25 cellular contexts compared by ENCODE assay signal in the genomic region with DNA sequence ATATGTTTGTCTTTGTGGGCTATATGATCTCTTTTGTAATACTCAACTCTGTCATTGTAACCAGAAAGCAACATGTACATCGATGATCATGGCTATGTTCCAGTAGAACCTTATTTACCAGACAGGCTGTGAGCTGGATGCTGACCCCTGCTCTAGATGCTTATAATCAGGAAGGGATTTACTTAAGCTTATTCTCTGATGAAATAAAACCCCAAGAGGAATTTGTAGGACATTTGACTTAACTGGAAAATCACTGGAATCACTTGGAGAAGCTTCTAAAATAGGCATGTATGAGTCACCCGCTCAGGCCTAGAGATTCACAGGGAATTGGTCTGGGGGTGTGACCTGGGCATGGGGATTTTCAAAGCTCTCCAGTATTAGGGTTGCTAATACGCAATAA.
DNase-seq lines count a peak whose midpoint lies in the region; ATAC-seq, FAIRE-seq and TF ChIP-seq lines count a peak whose summit lies in the region.
"Had no signal": no experiment of that assay in that cellular context is flagged by ENCODE, and none has a peak within 500 bp of the region (broad histone marks: within the 10 kb centered on the region; RNA-seq: fewer than 3 reads in every experiment).

No MANE protein-coding gene starts in this region.

- WGBS in prostate gland = 78% methylated on average over 3 of the region's 3 CpGs

- no peaks in the 10 kb centered on the region for H3K9me1 ChIP-seq in keratinocyte (ENCODE audit: control insufficient read depth, extremely low read depth, insufficient read depth, low read length)

- H3K36me3 ChIP-seq in keratinocyte (ENCODE audit: control insufficient read depth in 2 of 2, extremely low read depth in 1 of 2, insufficient read depth in 2 of 2, low read length in 2 of 2) (no peaks in the 10 kb centered on the region), prostate gland (no peaks in the 10 kb centered on the region)
- H3K36me3 ChIP-seq: right lobe of liver had no signal

- H3K4me3 ChIP-seq in keratinocyte (ENCODE audit: control insufficient read depth in 2 of 3, extremely low read depth in 1 of 3, insufficient read depth in 2 of 3, low read depth in 1 of 3, low read length in 3 of 3) (no peak overlapping the region), prostate gland (no peak overlapping the region)
- H3K4me3 ChIP-seq: right lobe of liver had no signal

- intact Hi-C loops in prostate gland (cut with DNase I) = no loop called here

- H3K27ac ChIP-seq in keratinocyte (ENCODE audit: control insufficient read depth, insufficient read depth, low read length) = no peak overlapping the region
- H3K27ac ChIP-seq in prostate gland = no peak overlapping the region
- H3K27ac ChIP-seq: right lobe of liver had no signal

- H3K9ac ChIP-seq in keratinocyte (ENCODE audit: control insufficient read depth, extremely low read depth, insufficient read depth, low read length) = no peak overlapping the region

- H3K36me3 Mint-ChIP-seq in chondrocyte (ENCODE audit: low read depth) = no peaks in the 10 kb centered on the region
- H3K36me3 Mint-ChIP-seq in T-cell = no peaks in the 10 kb centered on the region
- H3K36me3 Mint-ChIP-seq: memory B cell; naive thymus-derived CD4-positive, alpha-beta T cell had no signal

- FAIRE-seq in keratinocyte (lab: Jason Lieb, UNC) = peak; percentile 9
- FAIRE-seq: GM12891, GM19239 had no signal

- no peaks in the 10 kb centered on the region for H4K20me1 ChIP-seq in keratinocyte (ENCODE audit: control insufficient read depth, extremely low read depth, insufficient read depth, low read length)

- no peaks in the 10 kb centered on the region for H3K79me2 ChIP-seq in keratinocyte (ENCODE audit: control insufficient read depth, insufficient read depth, low read length)

- H3K27me3 Mint-ChIP-seq in chondrocyte (ENCODE audit: low read depth) (no peaks in the 10 kb centered on the region), T-cell (no peaks in the 10 kb centered on the region)
- H3K27me3 Mint-ChIP-seq: central memory CD8-positive, alpha-beta T cell; memory B cell had no signal

- no peaks in the 10 kb centered on the region for H3K27me3 ChIP-seq in keratinocyte (ENCODE audit: control insufficient read depth, extremely low read depth, insufficient read depth, low read length)
- H3K27me3 ChIP-seq in prostate gland (replicated peaks; ENCODE audit: insufficient read depth) = no peaks in the 10 kb centered on the region
- H3K27me3 ChIP-seq: right lobe of liver had no signal

- TF ChIP-seq CTCF in chondrocyte (IDR thresholded peaks at IDR 0.05) (no peak), keratinocyte (optimal IDR thresholded peaks at IDR 0.05 in 1 of 3, IDR thresholded peaks at IDR 0.05 in 1 of 3, conservative IDR thresholded peaks at IDR 0.05 in 1 of 3; ENCODE audit: extremely low read depth in 1 of 3, insufficient read depth in 2 of 3, low read length in 3 of 3) (no peak), prostate gland (IDR thresholded peaks at IDR 0.05) (no peak)

- H3K9me3 ChIP-seq in keratinocyte (ENCODE audit: control insufficient read depth, low read depth, low read length) (no peaks in the 10 kb centered on the region), prostate gland (no peaks in the 10 kb centered on the region)
- H3K9me3 ChIP-seq: right lobe of liver had no signal

- TF ChIP-seq POLR2A in prostate gland (IDR thresholded peaks at IDR 0.05) = no peak

- no peaks in the 10 kb centered on the region for H3K9me3 Mint-ChIP-seq in chondrocyte (ENCODE audit: low read depth)
- peaks cover 3 to 9% (median 4%) of the 10 kb centered on the region in 3 donors for H3K9me3 Mint-ChIP-seq in T-cell
- H3K9me3 Mint-ChIP-seq: memory B cell had no signal

- H3K4me3 Mint-ChIP-seq in chondrocyte (ENCODE audit: unreplicated experiment) (no peak overlapping the region), T-cell (no peak overlapping the region)
- H3K4me3 Mint-ChIP-seq: central memory CD8-positive, alpha-beta T cell; memory B cell; naive thymus-derived CD4-positive, alpha-beta T cell had no signal

- no peak overlapping the region for H3K4me2 ChIP-seq in keratinocyte (ENCODE audit: control insufficient read depth, extremely low read depth, insufficient read depth, low read depth, low read length)

- DNase-seq in A172 (ENCODE audit: low spot score) (peak; percentile 9), HS-27A (ENCODE audit: low read depth) (peak; percentile 9), chondrocyte (ENCODE audit: low spot score) (no peak), keratinocyte (ENCODE audit: low read depth, low spot score) (no peak), NCI-H226 (no peak), prostate gland (ENCODE audit: low spot score) (no peak), T-cell (no peak)
- DNase-seq: activated CD8-positive, alpha-beta memory T cell treated with anti-CD3 and anti-CD28 coated beads for 24 hours; activated naive CD4-positive, alpha-beta T cell treated with anti-CD3 and anti-CD28 coated beads, Interleukin-2, amount 50 U/mL, for 16 hours; activated T-cell treated with anti-CD3 and anti-CD28 coated beads, Interleukin-2, amount 50 U/mL, for 48 hours; COR-L47; DMS79 treated with DMSO at 0.1 percent for 48 hours; erythroblast; MV-4-11; naive thymus-derived CD4-positive, alpha-beta T cell; NCI-H1694 treated with DMSO at 0.1 percent for 48 hours; right lobe of liver; SHP77; substantia nigra had no signal

- POLR2A ChIA-PET in T-cell (lab: Charles Lee) = no interaction called here

- ATAC-seq in T-cell (replicated peaks in 1 of 4) (no peak), GM21515 (IDR thresholded peaks at IDR 0.05; ENCODE audit: unreplicated experiment) (no peak)
- ATAC-seq: activated CD4-positive, CD25-positive, alpha-beta regulatory T cell treated with anti-CD3 and anti-CD28 coated beads, Interleukin-2, amount 50 U/mL, for 24 hours; naive thymus-derived CD4-positive, alpha-beta T cell; right lobe of liver had no signal

- no peaks in the 10 kb centered on the region for H3K4me1 ChIP-seq in keratinocyte (ENCODE audit: control insufficient read depth, extremely low read depth, insufficient read depth, low read length)
- no peaks in the 10 kb centered on the region for H3K4me1 ChIP-seq in prostate gland (replicated peaks)

- CTCF ChIA-PET in T-cell (lab: Charles Lee) = no interaction called here

- no peak overlapping the region for H2AFZ ChIP-seq in keratinocyte (ENCODE audit: control insufficient read depth, low read length)

- H3K27ac Mint-ChIP-seq in chondrocyte (ENCODE audit: unreplicated experiment) (peak overlapping the region; percentile 74), T-cell (no peak overlapping the region)
- H3K27ac Mint-ChIP-seq: memory B cell; naive thymus-derived CD4-positive, alpha-beta T cell had no signal

- dilution Hi-C loops in keratinocyte (cut with MboI; ENCODE audit: extremely low pct_ligation_motif_present, low sequenced_read_pairs) = no loop called here

- peaks cover 9% of the 10 kb centered on the region for H3K4me1 Mint-ChIP-seq in chondrocyte (ENCODE audit: low read depth)
- H3K4me1 Mint-ChIP-seq in T-cell = no peaks in the 10 kb centered on the region
- H3K4me1 Mint-ChIP-seq: central memory CD8-positive, alpha-beta T cell; naive thymus-derived CD4-positive, alpha-beta T cell had no signal

Comparison
In these comparisons a context has a peak if more than half of its experiments do, and no peak if none do; other contexts are left out.
1. DNase-seq: peak in A172 (single experiment) and HS-27A (single experiment); none in chondrocyte (single experiment), keratinocyte (single experiment), NCI-H226 (single experiment), prostate gland (single experiment) and T-cell (0 of 34).